ENCODE assay signal across 17 cellular contexts in genomic region chr2:79723830-79724229, GRCh38.
DNase-seq lines count a peak whose midpoint lies in the region; ATAC-seq, FAIRE-seq and TF ChIP-seq lines count a peak whose summit lies in the region.
"Had no signal": no experiment of that assay in that cellular context is flagged by ENCODE, and none has a peak within 500 bp of the region (broad histone marks: within the 10 kb centered on the region; RNA-seq: fewer than 3 reads in every experiment).

No MANE protein-coding gene starts in this region.

- H3K9me3 Mint-ChIP-seq in neural progenitor cell (peaks cover 14% of the 10 kb centered on the region), WTC11 (peaks cover 12% of the 10 kb centered on the region)

- no peaks in the 10 kb centered on the region for H3K4me1 ChIP-seq in neural progenitor cell
- H3K4me1 ChIP-seq: BLaER1 treated with 17β-estradiol and CSF1 and Interleukin-3, amounts not matched to agents 10 nM and 100 nM; upper lobe of right lung had no signal

- H2AFZ ChIP-seq in neural progenitor cell (replicated peaks) = no peak overlapping the region

- no peaks in the 10 kb centered on the region for H3K27me3 Mint-ChIP-seq in neural progenitor cell (ENCODE audit: insufficient read depth, low read depth)
- no peaks in the 10 kb centered on the region for H3K27me3 Mint-ChIP-seq in WTC11 (ENCODE audit: low read depth)
- H3K27me3 Mint-ChIP-seq: naive thymus-derived CD8-positive, alpha-beta T cell had no signal

- CTCF ChIA-PET in WTC11 (lab: Charles Lee) = no interaction called here

- H3K9ac ChIP-seq in neural progenitor cell = no peak overlapping the region
- H3K9ac ChIP-seq: BLaER1 treated with 17β-estradiol and CSF1 and Interleukin-3, amounts not matched to agents 10 nM and 100 nM had no signal

- POLR2A ChIA-PET in WTC11 (lab: Charles Lee) = no interaction called here

- H3F3A ChIP-seq in neural progenitor cell (ENCODE audit: low read depth) = peaks cover 1% of the 10 kb centered on the region

- no peaks in the 10 kb centered on the region for H3K79me2 ChIP-seq in neural progenitor cell (ENCODE audit: low read depth)

- in situ Hi-C loops in brain microvascular endothelial cell (cut with HindIII; ENCODE audit: low pct_ligation_motif_present, low sequenced_read_pairs) = no loop called here

- no peaks in the 10 kb centered on the region for H3K27me3 ChIP-seq in brain microvascular endothelial cell (replicated peaks)
- H3K27me3 ChIP-seq in neural progenitor cell = no peaks in the 10 kb centered on the region
- H3K27me3 ChIP-seq: BLaER1 treated with 17β-estradiol and CSF1 and Interleukin-3, amounts not matched to agents 10 nM and 100 nM; upper lobe of right lung had no signal

- H3K4me2 ChIP-seq in neural progenitor cell = no peak overlapping the region
- H3K4me2 ChIP-seq: BLaER1 treated with 17β-estradiol and CSF1 and Interleukin-3, amounts not matched to agents 10 nM and 100 nM had no signal

- H3K9me3 ChIP-seq in neural progenitor cell (ENCODE audit: low read depth) = no peaks in the 10 kb centered on the region
- H3K9me3 ChIP-seq: BLaER1 treated with 17β-estradiol and CSF1 and Interleukin-3, amounts not matched to agents 10 nM and 100 nM; upper lobe of right lung had no signal

- ATAC-seq in GM19455 (IDR thresholded peaks at IDR 0.05; ENCODE audit: unreplicated experiment) = no peak
- no peak for ATAC-seq in WTC11
- ATAC-seq: naive thymus-derived CD8-positive, alpha-beta T cell; upper lobe of right lung had no signal

- no peak for TF ChIP-seq CTCF in brain microvascular endothelial cell (IDR thresholded peaks at IDR 0.05; ENCODE audit: low read depth, low read length, missing control alignments)
- TF ChIP-seq CTCF in neural progenitor cell (IDR thresholded peaks at IDR 0.05) = no peak
- TF ChIP-seq CTCF in WTC11 (IDR thresholded peaks at IDR 0.05) = no peak

- no peak overlapping the region for H3K4me3 Mint-ChIP-seq in neural progenitor cell
- H3K4me3 Mint-ChIP-seq in WTC11 = no peak overlapping the region
- H3K4me3 Mint-ChIP-seq: immature natural killer cell; naive thymus-derived CD8-positive, alpha-beta T cell had no signal

- H3K36me3 Mint-ChIP-seq in neural progenitor cell = peaks cover 4% of the 10 kb centered on the region
- peaks cover 8% of the 10 kb centered on the region for H3K36me3 Mint-ChIP-seq in WTC11
- H3K36me3 Mint-ChIP-seq: immature natural killer cell; naive thymus-derived CD8-positive, alpha-beta T cell had no signal

- no peaks in the 10 kb centered on the region for H3K36me3 ChIP-seq in brain microvascular endothelial cell (replicated peaks)
- H3K36me3 ChIP-seq in neural progenitor cell = no peaks in the 10 kb centered on the region
- H3K36me3 ChIP-seq: BLaER1 treated with 17β-estradiol and CSF1 and Interleukin-3, amounts not matched to agents 10 nM and 100 nM; upper lobe of right lung had no signal

- H3K27ac Mint-ChIP-seq in neural progenitor cell (no peak overlapping the region), WTC11 (no peak overlapping the region)
- H3K27ac Mint-ChIP-seq: immature natural killer cell; naive thymus-derived CD8-positive, alpha-beta T cell had no signal

- H4K20me1 ChIP-seq in neural progenitor cell (ENCODE audit: low read depth) = no peaks in the 10 kb centered on the region
- H4K20me1 ChIP-seq: BLaER1 treated with 17β-estradiol and CSF1 and Interleukin-3, amounts not matched to agents 10 nM and 100 nM had no signal

- DNase-seq in AG08396 (ENCODE audit: low spot score) = peak; percentile 81
- peak; percentile 39 for DNase-seq in HTR-8/SVneo (ENCODE audit: insufficient read length, low spot score)
- peak; percentile 76 for DNase-seq in brain microvascular endothelial cell
- peak; percentile 96 for DNase-seq in kidney tubule cell (ENCODE audit: low spot score)
- no peak for DNase-seq in Kasumi-1 (lab: John Stamatoyannopoulos, UW)
- DNase-seq in neural progenitor cell (ENCODE audit: low spot score) = no peak
- DNase-seq in WTC11 (ENCODE audit: low spot score) = no peak
- DNase-seq: activated CD4-positive, alpha-beta T cell treated with anti-CD3 and anti-CD28 coated beads, Interleukin-2, amount 50 U/mL, for 1 hour; central memory CD4-positive, alpha-beta T cell; erythroblast; immature natural killer cell; naive thymus-derived CD8-positive, alpha-beta T cell; NCI-H1436 treated with DMSO at 0.1 percent for 48 hours; NCI-H69; upper lobe of right lung had no signal

- peak overlapping the region; percentile 31 for H3K27ac ChIP-seq in brain microvascular endothelial cell
- no peak overlapping the region for H3K27ac ChIP-seq in neural progenitor cell
- H3K27ac ChIP-seq: BLaER1 treated with 17β-estradiol and CSF1 and Interleukin-3, amounts not matched to agents 10 nM and 100 nM; upper lobe of right lung had no signal

- H3K4me1 Mint-ChIP-seq in neural progenitor cell (no peaks in the 10 kb centered on the region), WTC11 (peaks cover 13% of the 10 kb centered on the region)
- H3K4me1 Mint-ChIP-seq: immature natural killer cell; naive thymus-derived CD8-positive, alpha-beta T cell had no signal

- FAIRE-seq in HTR-8/SVneo (lab: Jason Lieb, UNC) = peak; percentile 78

- H3K4me3 ChIP-seq in brain microvascular endothelial cell (ENCODE audit: low read depth, low read length) (no peak overlapping the region), neural progenitor cell (no peak overlapping the region)
- H3K4me3 ChIP-seq: BLaER1 treated with 17β-estradiol and CSF1 and Interleukin-3, amounts not matched to agents 10 nM and 100 nM; upper lobe of right lung had no signal

TF ChIP-seq in WTC11, 78 proteins besides CTCF, POLR2A, EP300 and RAD21:
- TF ChIP-seq E2F5 (CRISPR knock-in tag; IDR thresholded peaks at IDR 0.05) (no peak), CREB1 (CRISPR knock-in tag; IDR thresholded peaks at IDR 0.05) (no peak), TCF7 (CRISPR knock-in tag; IDR thresholded peaks at IDR 0.05; ENCODE audit: low read depth) (no peak)
- TF ChIP-seq, protein P1, sequence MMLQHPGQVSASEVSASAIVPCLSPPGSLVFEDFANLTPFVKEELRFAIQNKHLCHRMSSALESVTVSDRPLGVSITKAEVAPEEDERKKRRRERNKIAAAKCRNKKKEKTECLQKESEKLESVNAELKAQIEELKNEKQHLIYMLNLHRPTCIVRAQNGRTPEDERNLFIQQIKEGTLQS (CRISPR knock-in tag; conservative IDR thresholded peaks at IDR 0.05) = no peak
TF ChIP-seq in WTC11: peak in this region for 0.

Comparison
In these comparisons a context has a peak if more than half of its experiments do, and no peak if none do; other contexts are left out.
1. DNase-seq: peak in AG08396 (single experiment), HTR-8/SVneo (single experiment), brain microvascular endothelial cell (single experiment) and kidney tubule cell (single experiment); none in Kasumi-1 (0 of 2), neural progenitor cell (single experiment) and WTC11 (single experiment).